ENCODE assay signal across 26 cellular contexts in genomic region chr9:98345011-98345410, GRCh38.
DNase-seq lines count a peak whose midpoint lies in the region; ATAC-seq and TF ChIP-seq lines count a peak whose summit lies in the region.
"Had no signal": no experiment of that assay in that cellular context is flagged by ENCODE, and none has a peak within 500 bp of the region (broad histone marks: within the 10 kb centered on the region; RNA-seq: fewer than 3 reads in every experiment).

No MANE protein-coding gene starts in this region.

- H3K4me1 ChIP-seq in mesendoderm (ENCODE audit: control insufficient read depth, low read depth, low read length), result no peaks in the 10 kb centered on the region
- no peaks in the 10 kb centered on the region for H3K4me1 ChIP-seq in mucosa of descending colon (ENCODE audit: low read depth)
- H3K4me1 ChIP-seq: BE2C had no signal

- no peak overlapping the region for H3K27ac ChIP-seq in mesendoderm (ENCODE audit: low read depth, low read length)
- H3K27ac ChIP-seq: SK-N-MC had no signal

- H3K4me3 ChIP-seq in mesendoderm (ENCODE audit: low read length), result no peak overlapping the region
- no peak overlapping the region for H3K4me3 ChIP-seq in mucosa of descending colon
- H3K4me3 ChIP-seq: SK-N-MC had no signal

- H3K9me3 ChIP-seq in mucosa of descending colon, result no peaks in the 10 kb centered on the region
- H3K9me3 ChIP-seq: BE2C had no signal

- intact Hi-C loops in mucosa of descending colon (cut with DNase I, micrococcal nuclease), result no loop called here

- no peak overlapping the region for H2BK120ac ChIP-seq in mesendoderm (ENCODE audit: low read depth, low read length)

- H3K4me2 ChIP-seq in mesendoderm (ENCODE audit: low read length), result no peak overlapping the region

- DNase-seq in NCI-H2171 treated with DMSO at 0.1 percent for 48 hours (lab: John Stamatoyannopoulos, UW) (peak; percentile 52), NCI-H2171 (lab: John Stamatoyannopoulos, UW) (no peak), NCI-H82 treated with DMSO at 0.1 percent for 48 hours (lab: John Stamatoyannopoulos, UW; ENCODE audit: unreplicated experiment) (peak; percentile 45), glutamatergic neuron (no peak), mesendoderm (no peak), foreskin melanocyte (no peak), mucosa of descending colon (no peak)
- DNase-seq: 8988T; ACHN; BE2C; CD8-positive, alpha-beta memory T cell; DMS153; DND-41; KBM-7; MV-4-11; NCI-H1105; NCI-H146; NCI-H2029 treated with DMSO at 0.1 percent for 48 hours; NCI-H226; NCI-H510A; OCI-M1; SIG-M5 had no signal

- ATAC-seq in GM18498 (IDR thresholded peaks at IDR 0.05; ENCODE audit: unreplicated experiment) (no peak), mucosa of descending colon (no peak)
- ATAC-seq: HCT116 had no signal

- H3K56ac ChIP-seq in mesendoderm (ENCODE audit: low read length), result no peak overlapping the region

- H4K5ac ChIP-seq in mesendoderm (ENCODE audit: low read length), result no peak overlapping the region

- H3K27me3 Mint-ChIP-seq in glutamatergic neuron (ENCODE audit: unreplicated experiment), result peaks cover 9% of the 10 kb centered on the region

- H3K4me3 Mint-ChIP-seq in glutamatergic neuron (ENCODE audit: unreplicated experiment), result peak overlapping the region; percentile 23
- H3K4me3 Mint-ChIP-seq: CD14-positive monocyte; CD8-positive, alpha-beta memory T cell had no signal

- H2BK15ac ChIP-seq in mesendoderm (replicated peaks; ENCODE audit: low read depth), result no peak overlapping the region

- no peak overlapping the region for H3K4ac ChIP-seq in mesendoderm (ENCODE audit: low read depth, low read length)

- no peak overlapping the region for H3K23ac ChIP-seq in mesendoderm (ENCODE audit: low read length)

- H3K9me3 Mint-ChIP-seq in glutamatergic neuron (ENCODE audit: unreplicated experiment), result peaks cover 15% of the 10 kb centered on the region

- no peaks in the 10 kb centered on the region for H3K79me1 ChIP-seq in mesendoderm (ENCODE audit: low read length)

- WGBS in mesendoderm (ENCODE audit: extremely low coverage, insufficient coverage, low lambda C conversion rate), result no CpG with 5 or more reads among the region's 6 CpGs

- H3K18ac ChIP-seq in mesendoderm (ENCODE audit: low read length), result no peak overlapping the region

- H3K27me3 ChIP-seq in mesendoderm (ENCODE audit: insufficient read depth, low read length, poor library complexity), result no peaks in the 10 kb centered on the region

- no peak overlapping the region for H3K9ac ChIP-seq in mesendoderm (ENCODE audit: low read length)

- H3K4me1 Mint-ChIP-seq in glutamatergic neuron (ENCODE audit: low read depth, unreplicated experiment), result peaks cover 26% of the 10 kb centered on the region
- H3K4me1 Mint-ChIP-seq: CD14-positive monocyte; CD8-positive, alpha-beta memory T cell had no signal

- TF ChIP-seq CTCF in glutamatergic neuron (IDR thresholded peaks at IDR 0.05; ENCODE audit: partially characterized antibody, unreplicated experiment) (no peak), mucosa of descending colon (IDR thresholded peaks at IDR 0.05) (no peak)

- H2BK5ac ChIP-seq in mesendoderm (ENCODE audit: low read length), result no peak overlapping the region

- no peak overlapping the region for H2AK5ac ChIP-seq in mesendoderm (ENCODE audit: low read length)

- H3K36me3 ChIP-seq in mesendoderm (ENCODE audit: control insufficient read depth, insufficient read depth, low read length), result no peaks in the 10 kb centered on the region
- no peaks in the 10 kb centered on the region for H3K36me3 ChIP-seq in mucosa of descending colon (ENCODE audit: low read depth)
- H3K36me3 ChIP-seq: BE2C had no signal

- no peak overlapping the region for H4K8ac ChIP-seq in mesendoderm (ENCODE audit: low read depth, low read length)

- peaks cover under 1% of the 10 kb centered on the region for H3K36me3 Mint-ChIP-seq in glutamatergic neuron (ENCODE audit: unreplicated experiment)
- H3K36me3 Mint-ChIP-seq: CD14-positive monocyte; CD8-positive, alpha-beta memory T cell had no signal

- H3K79me2 ChIP-seq in mesendoderm (ENCODE audit: control insufficient read depth, insufficient read depth, low read length), result no peaks in the 10 kb centered on the region

- H3K27ac Mint-ChIP-seq in glutamatergic neuron (ENCODE audit: unreplicated experiment), result peak overlapping the region; percentile 15
- H3K27ac Mint-ChIP-seq: CD14-positive monocyte; CD8-positive, alpha-beta memory T cell had no signal

Comparison
In these comparisons a context has a peak if more than half of its experiments do, and no peak if none do; other contexts are left out.
1. DNase-seq: peak in NCI-H2171 treated with DMSO at 0.1 percent for 48 hours (single experiment) and NCI-H82 treated with DMSO at 0.1 percent for 48 hours (single experiment); none in NCI-H2171 (single experiment), glutamatergic neuron (single experiment), mesendoderm (single experiment), foreskin melanocyte (single experiment) and mucosa of descending colon (0 of 3).